ENCODE assay signal across 8 cellular contexts in the genomic region with DNA sequence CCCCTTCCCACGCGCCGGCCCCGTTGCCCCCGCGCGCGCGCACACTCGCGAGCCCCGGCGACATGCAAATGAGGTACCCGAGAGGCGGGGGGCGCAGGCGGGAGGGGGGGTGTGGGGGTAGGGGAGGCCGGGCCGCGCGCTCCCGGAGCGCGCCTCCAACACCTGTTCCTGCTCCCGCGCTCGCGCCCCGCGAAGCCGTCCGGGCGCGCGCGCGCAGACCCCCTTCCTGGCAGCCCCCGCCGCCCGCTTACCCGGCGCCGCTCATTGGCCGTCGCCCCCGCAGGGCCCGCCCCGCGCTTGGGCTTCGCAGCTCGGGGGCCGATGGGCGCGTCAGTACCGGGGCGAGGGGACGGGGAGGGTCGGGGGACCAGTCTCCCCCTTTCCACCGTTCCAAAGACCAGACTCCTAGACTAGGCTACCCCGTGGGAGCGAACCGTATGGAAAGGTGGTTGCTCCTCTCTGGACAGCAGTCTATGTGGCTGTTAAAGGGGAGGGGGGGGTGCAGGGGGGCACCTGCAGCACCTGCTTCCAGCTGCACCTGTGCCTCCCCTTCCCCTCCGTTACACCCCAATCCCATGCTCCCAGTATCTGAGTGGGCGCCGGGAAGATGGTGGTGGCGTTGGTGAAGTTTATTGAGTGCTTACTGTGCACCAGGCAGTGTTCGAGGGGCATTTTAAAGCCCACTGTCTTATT. TPM values are rescaled to one million over a fixed set of nuclear protein-coding genes. Genes with fewer than 3 reads are reported as not detected.
A peak's percentile ranks its signal among the peaks of the same experiment; 100 is the strongest.
DNase-seq lines count a peak whose midpoint lies in the region; ATAC-seq and TF ChIP-seq lines count a peak whose summit lies in the region.

No MANE protein-coding gene starts in this region.

- H3K9me3 Mint-ChIP-seq in CD4-positive, CD25-positive, alpha-beta regulatory T cell = peaks cover 0 to 2% (median 0%) of the 10 kb centered on the region in 7 donors

- in situ Hi-C loops in brain microvascular endothelial cell (cut with HindIII; ENCODE audit: low pct_ligation_motif_present, low sequenced_read_pairs) = loop anchor here (25.0 kb wide), 1 partner anchor 213 kb away; a partner anchor contains a TSS

- H3K9me3 ChIP-seq in CD4-positive, CD25-positive, alpha-beta regulatory T cell (ENCODE audit: control insufficient read depth in 2 of 2, low read length in 2 of 2) = no peaks in the 10 kb centered on the region
- no peaks in the 10 kb centered on the region for H3K9me3 ChIP-seq in NT2/D1 (ENCODE audit: insufficient read depth, low read length)
- H3K9me3 ChIP-seq in left lung = no peaks in the 10 kb centered on the region

- H3K36me3 Mint-ChIP-seq in CD4-positive, CD25-positive, alpha-beta regulatory T cell = peaks cover 18% of the 10 kb centered on the region

- peak overlapping the region; percentile 71 for H3K4me3 ChIP-seq in CD4-positive, CD25-positive, alpha-beta regulatory T cell (ENCODE audit: low read depth, low read length)
- H3K4me3 ChIP-seq in NT2/D1 (ENCODE audit: insufficient read length, low read depth) = peak overlapping the region; percentile 57
- H3K4me3 ChIP-seq in brain microvascular endothelial cell (ENCODE audit: low read depth, low read length) = peak overlapping the region; percentile 79
- H3K4me3 ChIP-seq in left lung = peak overlapping the region; percentile 57 to 73

- H3K27ac ChIP-seq in CD4-positive, CD25-positive, alpha-beta regulatory T cell (ENCODE audit: insufficient read depth, low read length, poor library complexity, severe bottlenecking) = peak overlapping the region; percentile 97
- peak overlapping the region; percentile 98 for H3K27ac ChIP-seq in brain microvascular endothelial cell
- peak overlapping the region; percentile 98 to 99 for H3K27ac ChIP-seq in left lung

- TF ChIP-seq CTCF in brain microvascular endothelial cell (IDR thresholded peaks at IDR 0.05; ENCODE audit: low read depth, low read length, missing control alignments) = no peak
- TF ChIP-seq CTCF in left lung (IDR thresholded peaks at IDR 0.05) = no peak

- peak in 1 of 3 donors; percentile 76 for DNase-seq in CD4-positive, CD25-positive, alpha-beta regulatory T cell
- DNase-seq in NT2/D1 (ENCODE audit: low read depth, low spot score) (peak; percentile 54), brain microvascular endothelial cell (no peak), left lung (peak in 1 of 2 donors; percentile 91), foreskin melanocyte (no peak)
- DNase-seq in stimulated activated CD8-positive, alpha-beta memory T cell treated with anti-CD3 and anti-CD28 coated beads, Interleukin-7, amount 100 ng/mL, for 4 hours (ENCODE audit: low read depth in 2 of 2) = peak; percentile 38 to 75

- peak overlapping the region; percentile 87 to 95 (median 90) for H3K4me3 Mint-ChIP-seq in CD4-positive, CD25-positive, alpha-beta regulatory T cell

- H3K36me3 ChIP-seq in CD4-positive, CD25-positive, alpha-beta regulatory T cell (ENCODE audit: control insufficient read depth, insufficient read depth, low read length) = peaks cover 11% of the 10 kb centered on the region
- H3K36me3 ChIP-seq in NT2/D1 (ENCODE audit: insufficient read depth, insufficient read length, low read length) = peaks cover 21% of the 10 kb centered on the region
- peaks cover 15% of the 10 kb centered on the region for H3K36me3 ChIP-seq in brain microvascular endothelial cell (replicated peaks)
- H3K36me3 ChIP-seq in left lung = peaks cover 0 to 34% of the 10 kb centered on the region in 2 donors

- ATAC-seq in CD4-positive, CD25-positive, alpha-beta regulatory T cell (ENCODE audit: low read depth in 2 of 2) = peak in 1 of 2 donors; percentile 1
- ATAC-seq in GM19035 (IDR thresholded peaks at IDR 0.05; ENCODE audit: unreplicated experiment) = peak; percentile 7
- ATAC-seq in HG03521 (IDR thresholded peaks at IDR 0.05; ENCODE audit: unreplicated experiment) = peak; percentile 9
- no peak for ATAC-seq in left lung

- no peaks in the 10 kb centered on the region for H3K27me3 ChIP-seq in CD4-positive, CD25-positive, alpha-beta regulatory T cell (ENCODE audit: control insufficient read depth, insufficient read depth, low read length)
- H3K27me3 ChIP-seq in NT2/D1 (ENCODE audit: insufficient read depth, insufficient read length) (no peaks in the 10 kb centered on the region), brain microvascular endothelial cell (replicated peaks) (no peaks in the 10 kb centered on the region), left lung (no peaks in the 10 kb centered on the region)

- peaks cover 0 to 38% (median 24%) of the 10 kb centered on the region in 4 donors for H3K4me1 Mint-ChIP-seq in CD4-positive, CD25-positive, alpha-beta regulatory T cell

- peak overlapping the region; percentile 85 to 98 (median 93) for H3K27ac Mint-ChIP-seq in CD4-positive, CD25-positive, alpha-beta regulatory T cell

- peak overlapping the region; percentile 80 for H3K9ac ChIP-seq in NT2/D1 (ENCODE audit: insufficient read length, low read depth)

- no peaks in the 10 kb centered on the region for H3K27me3 Mint-ChIP-seq in CD4-positive, CD25-positive, alpha-beta regulatory T cell

- intact Hi-C loops in left lung (cut with DNase I) = loop anchor here in 1 of 2 donors (10.0 kb wide), 1 partner anchor 86 kb away; no protein-coding TSS in a partner anchor

- H3K4me1 ChIP-seq in CD4-positive, CD25-positive, alpha-beta regulatory T cell (ENCODE audit: control insufficient read depth, insufficient read depth, low read length, poor library complexity, severe bottlenecking) = peaks cover 19% of the 10 kb centered on the region
- H3K4me1 ChIP-seq in NT2/D1 (ENCODE audit: insufficient read depth, insufficient read length) = no peaks in the 10 kb centered on the region
- H3K4me1 ChIP-seq in left lung = peaks cover 0 to 40% of the 10 kb centered on the region in 2 donors

RNA-seq across cellular contexts. Expression of a gene that starts 0.4 kb away (rescaled TPM):
- 13.7 TPM for total RNA-seq in CD4-positive, CD25-positive, alpha-beta regulatory T cell
- 10 to 100 TPM; 38.5 to 53.7 (median 44.5) TPM for polyA plus RNA-seq in CD4-positive, CD25-positive, alpha-beta regulatory T cell
- total RNA-seq in left lung = 10 to 100 TPM; 22.3 to 22.4 TPM

RNA-seq across cellular contexts. Expression of a gene that starts 1.2 kb away (rescaled TPM):
- total RNA-seq in CD4-positive, CD25-positive, alpha-beta regulatory T cell = 13.0 TPM
- 1 to 10 TPM; 1.3 to 3.5 (median 1.5) TPM for polyA plus RNA-seq in CD4-positive, CD25-positive, alpha-beta regulatory T cell
- 10 to 100 TPM; 11.0 to 14.4 TPM for total RNA-seq in left lung

RNA-seq across cellular contexts. Expression of a gene that starts 5.0 kb away (rescaled TPM):
- 12.8 TPM for total RNA-seq in CD4-positive, CD25-positive, alpha-beta regulatory T cell
- polyA plus RNA-seq in CD4-positive, CD25-positive, alpha-beta regulatory T cell = under 1 TPM; 0.05 to 0.13 (median 0.10) TPM
- total RNA-seq in left lung = 10 to 100 TPM; 13.7 to 16.1 TPM

RNA-seq across cellular contexts. Expression of a gene that starts 19.8 kb away (rescaled TPM):
- total RNA-seq in CD4-positive, CD25-positive, alpha-beta regulatory T cell = 4.2 TPM
- under 1 TPM in 3 of 4 donors, not detected in 1; 0.13 to 0.24 (median 0.14) TPM for polyA plus RNA-seq in CD4-positive, CD25-positive, alpha-beta regulatory T cell
- total RNA-seq in left lung = 10 to 100 TPM; 12.8 to 14.7 TPM

RNA-seq across cellular contexts. Expression of a gene that starts 23.9 kb away (rescaled TPM):
- 11.1 TPM for total RNA-seq in CD4-positive, CD25-positive, alpha-beta regulatory T cell
- 1 to 10 TPM; 1.0 to 2.4 (median 1.6) TPM for polyA plus RNA-seq in CD4-positive, CD25-positive, alpha-beta regulatory T cell
- total RNA-seq in left lung = 1 to 10 TPM; 6.0 to 8.0 TPM

Comparison
In these comparisons a context has a peak if more than half of its experiments do, and no peak if none do; other contexts are left out.
1. DNase-seq: peak in NT2/D1 (single experiment) and stimulated activated CD8-positive, alpha-beta memory T cell treated with anti-CD3 and anti-CD28 coated beads, Interleukin-7, amount 100 ng/mL, for 4 hours (2 of 2); none in brain microvascular endothelial cell (single experiment) and foreskin melanocyte (single experiment).
2. Peak in every context shown above with its lines, with median percentiles within 50 percentile points of each other: H3K27ac ChIP-seq and H3K4me3 ChIP-seq.